ENCODE assay signal across 29 cellular contexts in the genomic region with DNA sequence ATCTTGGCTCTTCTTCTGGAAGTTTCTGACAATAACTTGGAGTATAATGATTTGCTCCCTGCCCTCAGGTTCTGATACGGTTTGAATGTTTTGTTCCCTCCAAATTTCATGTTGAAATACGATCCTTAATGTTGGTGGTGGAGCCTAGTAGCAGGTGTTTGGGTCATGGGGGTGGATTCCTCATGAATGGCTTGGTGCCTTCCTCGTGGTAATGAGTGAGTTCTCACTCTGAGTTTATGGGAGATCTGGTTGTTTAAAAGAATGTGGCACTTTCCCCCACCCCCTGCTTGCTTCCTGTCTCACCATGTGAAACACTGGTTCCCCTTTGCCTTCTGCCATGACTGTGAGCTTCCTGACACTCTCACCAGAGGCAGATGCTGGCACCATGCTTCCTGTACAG.
"Had no signal": no experiment of that assay in that cellular context is flagged by ENCODE, and none has a peak within 500 bp of the region (broad histone marks: within the 10 kb centered on the region; RNA-seq: fewer than 3 reads in every experiment).

No MANE protein-coding gene starts in this region.

- FAIRE-seq: endometrium, endothelial cell of umbilical vein, frontal cortex had no signal

- H3K27ac ChIP-seq: adrenal gland, ascending aorta, breast epithelium, cardiac muscle cell, colonic mucosa, epithelial cell of prostate had no signal

- ATAC-seq: activated CD4-positive, alpha-beta T cell treated with anti-CD3 and anti-CD28 coated beads for 36 hours; activated naive CD8-positive, alpha-beta T cell treated with anti-CD3 and anti-CD28 coated beads, Interleukin-2, amount 50 U/mL, for 24 hours; activated T-cell treated with anti-CD3 and anti-CD28 coated beads, Interleukin-2, amount 50 U/mL, for 4 hours; activated T-helper 17 cell treated with anti-CD3 and anti-CD28 coated beads, Interleukin-2, amount 50 U/mL, for 72 hours had no signal

- H3K4me3 Mint-ChIP-seq: activated CD4-positive, alpha-beta memory T cell treated with anti-CD3 and anti-CD28 coated beads, Interleukin-2, amount 10 ng/mL, durations not matched to agents 7 days and 5 days; activated CD4-positive, alpha-beta T cell treated with anti-CD3 and anti-CD28 coated beads for 36 hours; activated CD4-positive, alpha-beta T cell treated with anti-CD3 and anti-CD28 coated beads, Interleukin-2, amount 10 ng/mL, durations not matched to agents 24 days and 14 days; activated naive CD4-positive, alpha-beta T cell treated with anti-CD3 and anti-CD28 coated beads for 36 hours; activated naive CD4-positive, alpha-beta T cell treated with anti-CD3 and anti-CD28 coated beads, Interleukin-2, amount 50 U/mL, for 24 hours; activated naive CD8-positive, alpha-beta T cell treated with anti-CD3 and anti-CD28 coated beads for 36 hours; activated naive CD8-positive, alpha-beta T cell treated with anti-CD3 and anti-CD28 coated beads, Interleukin-2, amount 50 U/mL, for 24 hours; activated T-cell treated with anti-CD3 and anti-CD28 coated beads, Interleukin-2, amount 50 U/mL, for 4 hours; activated T-helper 17 cell treated with anti-CD3 and anti-CD28 coated beads, Interleukin-2, amount 50 U/mL, for 72 hours; brain had no signal

- H3K4me3 ChIP-seq: adrenal gland, ascending aorta, breast epithelium, cardiac muscle cell, colonic mucosa had no signal

- H3K4me1 Mint-ChIP-seq: activated CD4-positive, alpha-beta memory T cell treated with anti-CD3 and anti-CD28 coated beads, Interleukin-2, amount 10 ng/mL, durations not matched to agents 7 days and 5 days; activated CD4-positive, alpha-beta T cell treated with anti-CD3 and anti-CD28 coated beads for 36 hours; activated CD4-positive, alpha-beta T cell treated with anti-CD3 and anti-CD28 coated beads, Interleukin-2, amount 10 ng/mL, durations not matched to agents 24 days and 14 days; activated naive CD4-positive, alpha-beta T cell treated with anti-CD3 and anti-CD28 coated beads, Interleukin-2, amount 50 U/mL, for 24 hours; activated naive CD8-positive, alpha-beta T cell treated with anti-CD3 and anti-CD28 coated beads for 36 hours; activated naive CD8-positive, alpha-beta T cell treated with anti-CD3 and anti-CD28 coated beads, Interleukin-2, amount 50 U/mL, for 24 hours; activated T-helper 17 cell treated with anti-CD3 and anti-CD28 coated beads, Interleukin-2, amount 50 U/mL, for 72 hours had no signal

- H3K27ac Mint-ChIP-seq: activated CD4-positive, alpha-beta memory T cell treated with anti-CD3 and anti-CD28 coated beads, Interleukin-2, amount 10 ng/mL, durations not matched to agents 7 days and 5 days; activated CD4-positive, alpha-beta T cell treated with anti-CD3 and anti-CD28 coated beads for 36 hours; activated CD4-positive, alpha-beta T cell treated with anti-CD3 and anti-CD28 coated beads, Interleukin-2, amount 10 ng/mL, durations not matched to agents 24 days and 14 days; activated naive CD4-positive, alpha-beta T cell treated with anti-CD3 and anti-CD28 coated beads for 36 hours; activated naive CD4-positive, alpha-beta T cell treated with anti-CD3 and anti-CD28 coated beads, Interleukin-2, amount 50 U/mL, for 24 hours; activated naive CD8-positive, alpha-beta T cell treated with anti-CD3 and anti-CD28 coated beads for 36 hours; activated naive CD8-positive, alpha-beta T cell treated with anti-CD3 and anti-CD28 coated beads, Interleukin-2, amount 50 U/mL, for 24 hours; activated T-helper 17 cell treated with anti-CD3 and anti-CD28 coated beads, Interleukin-2, amount 50 U/mL, for 72 hours; brain had no signal

- H3K36me3 ChIP-seq: adrenal gland, ascending aorta, breast epithelium, cardiac muscle cell, colonic mucosa had no signal

- H3K4me1 ChIP-seq: adrenal gland, ascending aorta, breast epithelium, colonic mucosa had no signal

- H3K9me3 ChIP-seq: adrenal gland, colonic mucosa had no signal

- H3K36me3 Mint-ChIP-seq: activated naive CD4-positive, alpha-beta T cell treated with anti-CD3 and anti-CD28 coated beads, Interleukin-2, amount 50 U/mL, for 24 hours; activated naive CD8-positive, alpha-beta T cell treated with anti-CD3 and anti-CD28 coated beads for 36 hours had no signal

- H3K27me3 ChIP-seq: adrenal gland, ascending aorta, breast epithelium, cardiac muscle cell, colonic mucosa had no signal

- H3K27me3 Mint-ChIP-seq: activated CD4-positive, alpha-beta T cell treated with anti-CD3 and anti-CD28 coated beads, Interleukin-2, amount 10 ng/mL, durations not matched to agents 24 days and 14 days had no signal

- DNase-seq: activated CD4-positive, alpha-beta memory T cell treated with anti-CD3 and anti-CD28 coated beads, Interleukin-2, amount 10 ng/mL, durations not matched to agents 7 days and 5 days; activated CD4-positive, alpha-beta T cell treated with anti-CD3 and anti-CD28 coated beads for 36 hours; activated CD4-positive, alpha-beta T cell treated with anti-CD3 and anti-CD28 coated beads, Interleukin-2, amount 10 ng/mL, durations not matched to agents 24 days and 14 days; activated CD4-positive, alpha-beta T cell treated with anti-CD3 and anti-CD28 coated beads, Interleukin-2, amount 50 U/mL, for 4 hours; activated CD4-positive, CD25-positive, alpha-beta regulatory T cell; activated CD4-positive, CD25-positive, alpha-beta regulatory T cell treated with anti-CD3 and anti-CD28 coated beads, Interleukin-2, amount 50 U/mL, for 72 hours; activated effector memory CD4-positive, alpha-beta T cell treated with anti-CD3 and anti-CD28 coated beads, Interleukin-2, amount 50 U/mL, for 16 hours; activated naive CD4-positive, alpha-beta T cell treated with anti-CD3 and anti-CD28 coated beads for 36 hours; activated naive CD8-positive, alpha-beta T cell treated with anti-CD3 and anti-CD28 coated beads for 36 hours; activated naive CD8-positive, alpha-beta T cell treated with anti-CD3 and anti-CD28 coated beads, Interleukin-2, amount 50 U/mL, for 24 hours; activated T-cell treated with anti-CD3 and anti-CD28 coated beads, Interleukin-2, amount 50 U/mL, for 4 hours; adrenal gland; central memory CD4-positive, alpha-beta T cell; cerebellar nuclear complex; colonic mucosa; effector CD8-positive, alpha-beta T cell; foreskin fibroblast; head of caudate nucleus; T-helper 2 cell had no signal
